In genomic region chr2:8796878-8797550, GRCh38 we compare ENCODE assay signal across 1 cellular context.
TF ChIP-seq lines count a peak whose summit lies in the region.

No MANE protein-coding gene starts in this region.

TF ChIP-seq in GM12878, 131 proteins besides CTCF, POLR2A, EP300 and RAD21 (continued from another document):
- peak; percentile 40; the same call in 1 of the 2 replicates for TF ChIP-seq MTA2 (IDR thresholded peaks at IDR 0.05; ENCODE audit: low read depth)
- no peak for TF ChIP-seq ASH2L (IDR thresholded peaks at IDR 0.05; ENCODE audit: borderline replicate concordance, low read depth)
- peak; percentile 72 for TF ChIP-seq CBFB (IDR thresholded peaks at IDR 0.05; ENCODE audit: low read depth)
- no peak for TF ChIP-seq CBX3 (IDR thresholded peaks at IDR 0.05; ENCODE audit: borderline replicate concordance, low read depth)
- no peak for TF ChIP-seq DPF2 (IDR thresholded peaks at IDR 0.05)
- TF ChIP-seq HSF1 (IDR thresholded peaks at IDR 0.05; ENCODE audit: low read depth, low read length) = no peak
- peak in 1 of 2 experiments; percentile 58; a peak in 1 of 3 replicates for TF ChIP-seq EGR1 (IDR thresholded peaks at IDR 0.05; ENCODE audit: borderline replicate concordance in 1 of 2, low read depth in 2 of 2, low read length in 2 of 2)
- TF ChIP-seq TBL1XR1 (IDR thresholded peaks at IDR 0.05; ENCODE audit: low read depth, low read length) = no peak
- TF ChIP-seq ZBED1 (IDR thresholded peaks at IDR 0.05; ENCODE audit: borderline replicate concordance) = 0 out of 2 replicates have a peak, but pooled peaks have one; percentile 15
- TF ChIP-seq FOXK2 (IDR thresholded peaks at IDR 0.05) = no peak
- no peak for TF ChIP-seq NFYA (IDR thresholded peaks at IDR 0.05; ENCODE audit: borderline replicate concordance, low read depth, low read length)
- TF ChIP-seq TCF7 (IDR thresholded peaks at IDR 0.05; ENCODE audit: borderline replicate concordance) = 0 out of 2 replicates have a peak, but pooled peaks have one; percentile 41
- peak; percentile 84 for TF ChIP-seq TCF12 (IDR thresholded peaks at IDR 0.05; ENCODE audit: low read depth, low read length)
- TF ChIP-seq CHD2 (IDR thresholded peaks at IDR 0.05; ENCODE audit: borderline replicate concordance, low read depth, low read length) = no peak
- peak; percentile 65 for TF ChIP-seq NFIC (IDR thresholded peaks at IDR 0.05; ENCODE audit: low read depth, low read length)
- TF ChIP-seq ATF2 (IDR thresholded peaks at IDR 0.05; ENCODE audit: low read length) = peak; percentile 45; the same call in 1 of the 2 replicates
- TF ChIP-seq, protein P1, sequence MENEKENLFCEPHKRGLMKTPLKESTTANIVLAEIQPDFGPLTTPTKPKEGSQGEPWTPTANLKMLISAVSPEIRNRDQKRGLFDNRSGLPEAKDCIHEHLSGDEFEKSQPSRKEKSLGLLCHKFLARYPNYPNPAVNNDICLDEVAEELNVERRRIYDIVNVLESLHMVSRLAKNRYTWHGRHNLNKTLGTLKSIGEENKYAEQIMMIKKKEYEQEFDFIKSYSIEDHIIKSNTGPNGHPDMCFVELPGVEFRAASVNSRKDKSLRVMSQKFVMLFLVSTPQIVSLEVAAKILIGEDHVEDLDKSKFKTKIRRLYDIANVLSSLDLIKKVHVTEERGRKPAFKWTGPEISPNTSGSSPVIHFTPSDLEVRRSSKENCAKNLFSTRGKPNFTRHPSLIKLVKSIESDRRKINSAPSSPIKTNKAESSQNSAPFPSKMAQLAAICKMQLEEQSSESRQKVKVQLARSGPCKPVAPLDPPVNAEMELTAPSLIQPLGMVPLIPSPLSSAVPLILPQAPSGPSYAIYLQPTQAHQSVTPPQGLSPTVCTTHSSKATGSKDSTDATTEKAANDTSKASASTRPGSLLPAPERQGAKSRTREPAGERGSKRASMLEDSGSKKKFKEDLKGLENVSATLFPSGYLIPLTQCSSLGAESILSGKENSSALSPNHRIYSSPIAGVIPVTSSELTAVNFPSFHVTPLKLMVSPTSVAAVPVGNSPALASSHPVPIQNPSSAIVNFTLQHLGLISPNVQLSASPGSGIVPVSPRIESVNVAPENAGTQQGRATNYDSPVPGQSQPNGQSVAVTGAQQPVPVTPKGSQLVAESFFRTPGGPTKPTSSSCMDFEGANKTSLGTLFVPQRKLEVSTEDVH (IDR thresholded peaks at IDR 0.05; ENCODE audit: low read depth, partially characterized antibody) = no peak
- no peak for TF ChIP-seq WRNIP1 (IDR thresholded peaks at IDR 0.05; ENCODE audit: borderline replicate concordance, low read depth, low read length)
- TF ChIP-seq RELB (IDR thresholded peaks at IDR 0.05; ENCODE audit: low read depth) = 0 out of 2 replicates have a peak, but pooled peaks have one; percentile 19
- TF ChIP-seq RB1 (IDR thresholded peaks at IDR 0.05; ENCODE audit: borderline replicate concordance) = no peak
- peak; percentile 96 for TF ChIP-seq RUNX3 (IDR thresholded peaks at IDR 0.05; ENCODE audit: low read length)
- TF ChIP-seq CEBPB (IDR thresholded peaks at IDR 0.05; ENCODE audit: borderline replicate concordance in 1 of 2, low read depth in 2 of 2, low read length in 2 of 2) = peak in 1 of 2 experiments; percentile 67; a peak in 1 of 4 replicates
- TF ChIP-seq ETV6 (conservative IDR thresholded peaks at IDR 0.05 in 1 of 2, IDR thresholded peaks at IDR 0.05 in 1 of 2; ENCODE audit: borderline replicate concordance in 1 of 2, low read depth in 1 of 2) = no peak
- TF ChIP-seq JUNB (IDR thresholded peaks at IDR 0.05) = peak; percentile 33
- TF ChIP-seq GABPA (IDR thresholded peaks at IDR 0.05; ENCODE audit: low read depth) = 0 out of 2 replicates have a peak, but pooled peaks have one; percentile 12
- TF ChIP-seq RBBP5 (conservative IDR thresholded peaks at IDR 0.05) = no peak
- no peak for TF ChIP-seq PAX5 (IDR thresholded peaks at IDR 0.05; ENCODE audit: borderline replicate concordance, low read depth, low read length)
- TF ChIP-seq E4F1 (IDR thresholded peaks at IDR 0.05; ENCODE audit: borderline replicate concordance, partially characterized antibody) = no peak
- TF ChIP-seq SPI1 (IDR thresholded peaks at IDR 0.05; ENCODE audit: borderline replicate concordance, insufficient read depth, low read depth, low read length) = peak; percentile 14; the same call in 1 of the 2 replicates
